Comparison of ENCODE assay signal across 18 cellular contexts in genomic region chr7:19899517-19899916, GRCh38.
A peak's percentile ranks its signal among the peaks of the same experiment; 100 is the strongest.
DNase-seq lines count a peak whose midpoint lies in the region; ATAC-seq and TF ChIP-seq lines count a peak whose summit lies in the region.
"Had no signal": no experiment of that assay in that cellular context is flagged by ENCODE, and none has a peak within 500 bp of the region (broad histone marks: within the 10 kb centered on the region; RNA-seq: fewer than 3 reads in every experiment).

No MANE protein-coding gene starts in this region.

- H3K4me3 Mint-ChIP-seq in Calu3 (ENCODE audit: low read depth, unreplicated experiment) (peak overlapping the region; percentile 31), nephron (no peak overlapping the region)

- H3K9me2 ChIP-seq in PC-9 (ENCODE audit: insufficient read depth), result no peaks in the 10 kb centered on the region

- H3K79me2 ChIP-seq in PC-9 (ENCODE audit: low read depth), result no peaks in the 10 kb centered on the region

- H3K4me1 ChIP-seq in PC-9 (replicated peaks; ENCODE audit: insufficient read depth), result peaks cover 14% of the 10 kb centered on the region
- H3K4me1 ChIP-seq: left ventricle myocardium inferior, testis had no signal

- BruUV-seq in Calu3 (replicated peaks; lab: Mats Ljungman, UMichigan) (no TSS peak), PC-9 (replicated peaks; lab: Mats Ljungman, UMichigan) (no TSS peak)

- H3K36me3 Mint-ChIP-seq in Calu3 (ENCODE audit: insufficient read depth, unreplicated experiment) (no peaks in the 10 kb centered on the region), nephron (ENCODE audit: low read depth) (no peaks in the 10 kb centered on the region)

- no peak overlapping the region for H3K27ac ChIP-seq in PC-9
- H3K27ac ChIP-seq: dorsolateral prefrontal cortex, esophagus squamous epithelium, left ventricle myocardium inferior, testis had no signal

- no peaks in the 10 kb centered on the region for H3K36me3 ChIP-seq in PC-9 (ENCODE audit: low read depth)
- H3K36me3 ChIP-seq: esophagus squamous epithelium, left ventricle myocardium inferior had no signal

- H3K4me3 ChIP-seq in PC-9, result no peak overlapping the region
- H3K4me3 ChIP-seq: dorsolateral prefrontal cortex, esophagus squamous epithelium, left ventricle myocardium inferior, testis had no signal

- H3K9me3 ChIP-seq in PC-9 (ENCODE audit: insufficient read depth, low read depth), result no peaks in the 10 kb centered on the region; the same call in 1 of the 2 replicates
- H3K9me3 ChIP-seq: esophagus squamous epithelium, testis had no signal

- no peaks in the 10 kb centered on the region for H3K27me3 ChIP-seq in PC-9 (ENCODE audit: insufficient read depth, low read depth)
- H3K27me3 ChIP-seq: dorsolateral prefrontal cortex, esophagus squamous epithelium, testis had no signal

- no peaks in the 10 kb centered on the region for H3F3A ChIP-seq in PC-9 (ENCODE audit: insufficient read depth, low read depth)

- POLR2A ChIA-PET in PC-9 (lab: Charles Lee; ENCODE audit: unreplicated experiment), result no interaction called here

- H3K4me2 ChIP-seq in PC-9, result peak overlapping the region; percentile 5; the same call in 1 of the 2 replicates

- intact Hi-C loops in Calu3 (cut with micrococcal nuclease; ENCODE audit: unreplicated experiment) (loop anchor here (1.0 to 2.0 kb wide), 2 partner anchors 59 to 65 kb away; no protein-coding TSS in a partner anchor), PC-9 (cut with micrococcal nuclease; ENCODE audit: unreplicated experiment) (no loop called here)

- H3K4me1 Mint-ChIP-seq in Calu3 (ENCODE audit: low read depth, unreplicated experiment), result peaks cover 10% of the 10 kb centered on the region
- H3K4me1 Mint-ChIP-seq in nephron, result no peaks in the 10 kb centered on the region

- H3K27ac Mint-ChIP-seq in Calu3 (ENCODE audit: unreplicated experiment) (no peak overlapping the region), nephron (peak overlapping the region in 2 of 3 experiments; percentile 35 to 36)

- ATAC-seq in HG02642 (IDR thresholded peaks at IDR 0.05; ENCODE audit: poor library complexity, unreplicated experiment), result no peak

- H3K9me3 Mint-ChIP-seq in Calu3 (ENCODE audit: low read depth, unreplicated experiment), result peaks cover 9% of the 10 kb centered on the region
- peaks cover 14% of the 10 kb centered on the region for H3K9me3 Mint-ChIP-seq in nephron

- H3K27me3 Mint-ChIP-seq in Calu3 (ENCODE audit: unreplicated experiment), result no peaks in the 10 kb centered on the region
- no peaks in the 10 kb centered on the region for H3K27me3 Mint-ChIP-seq in nephron (ENCODE audit: low read depth)

- no peak overlapping the region for H2AFZ ChIP-seq in PC-9

- DNase-seq in Calu3 (peak; percentile 47), PC-9 (peak in 1 of 2 experiments; percentile 47), fibroblast of gingiva (ENCODE audit: low read depth) (peak; percentile 96), foreskin melanocyte (no peak), retina (no peak), COLO668 (lab: John Stamatoyannopoulos, UW; ENCODE audit: unreplicated experiment) (no peak)
- DNase-seq: activated naive CD4-positive, alpha-beta T cell treated with anti-CD3 and anti-CD28 coated beads, Interleukin-2, amount 50 U/mL, for 16 hours; DMS 273 treated with DMSO at 0.1 percent for 48 hours; dorsolateral prefrontal cortex; esophagus squamous epithelium; left ventricle myocardium inferior; NCI-H187 treated with DMSO at 0.1 percent for 48 hours; NCI-H446; SHP77 treated with DMSO at 0.1 percent for 48 hours; stimulated activated CD4-positive, alpha-beta T cell treated with anti-CD3 and anti-CD28 coated beads, Interleukin-4, amount 100 ng/mL, for 4 hours; testis had no signal

- H4K20me1 ChIP-seq in PC-9 (ENCODE audit: insufficient read depth), result no peaks in the 10 kb centered on the region

- CTCF ChIA-PET in Calu3 (lab: Charles Lee) (no interaction called here), PC-9 (lab: Charles Lee) (no interaction called here)

- TF ChIP-seq CTCF in Calu3 (IDR thresholded peaks at IDR 0.05; ENCODE audit: unreplicated experiment) (no peak), PC-9 (conservative IDR thresholded peaks at IDR 0.05) (no peak), nephron (IDR thresholded peaks at IDR 0.05; ENCODE audit: unreplicated experiment in 3 of 3) (no peak)

Comparison
In these comparisons a context has a peak if more than half of its experiments do, and no peak if none do; other contexts are left out.
1. DNase-seq: peak in Calu3 (single experiment) and fibroblast of gingiva (single experiment); none in foreskin melanocyte (single experiment), retina (single experiment) and COLO668 (single experiment).